18 cellular contexts compared by ENCODE assay signal in genomic region chr12:69998922-69999321, GRCh38.
"Had no signal": no experiment of that assay in that cellular context is flagged by ENCODE, and none has a peak within 500 bp of the region (broad histone marks: within the 10 kb centered on the region; RNA-seq: fewer than 3 reads in every experiment).

No MANE protein-coding gene starts in this region.

- H3K36me3 ChIP-seq: gastrocnemius medialis, heart left ventricle, neural progenitor cell, stomach, upper lobe of right lung had no signal

- H3K9me3 ChIP-seq: gastrocnemius medialis, heart left ventricle, stomach, testis, upper lobe of right lung had no signal

- H3K27me3 Mint-ChIP-seq: naive B cell had no signal

- H3K27ac ChIP-seq: gastrocnemius medialis, heart left ventricle, neural progenitor cell, stomach, testis, upper lobe of right lung had no signal

- H3K4me3 ChIP-seq: gastrocnemius medialis, heart left ventricle, neural progenitor cell, stomach, testis, upper lobe of right lung had no signal

- DNase-seq: activated CD4-positive, alpha-beta T cell treated with anti-CD3 and anti-CD28 coated beads for 36 hours; activated CD8-positive, alpha-beta T cell treated with anti-CD3 and anti-CD28 coated beads for 36 hours; activated effector memory CD4-positive, alpha-beta T cell treated with Interleukin-2 at 50 U/mL for 16 hours; activated naive CD4-positive, alpha-beta T cell treated with anti-CD3 and anti-CD28 coated beads, Interleukin-2, amount 50 U/mL, for 16 hours; activated T-cell treated with anti-CD3 and anti-CD28 coated beads, Interleukin-2, amount 50 U/mL, for 4 hours; erythroblast; gastrocnemius medialis; heart left ventricle; midbrain; naive B cell; stimulated activated CD4-positive, alpha-beta T cell treated with anti-CD3 and anti-CD28 coated beads, Interleukin-1b, Interleukin-23, amount 100 ng/mL, for 48 hours; stomach; testis; upper lobe of right lung had no signal

- H3K27ac Mint-ChIP-seq: activated CD4-positive, alpha-beta T cell treated with anti-CD3 and anti-CD28 coated beads for 36 hours; activated CD8-positive, alpha-beta T cell treated with anti-CD3 and anti-CD28 coated beads for 36 hours; naive B cell; neural progenitor cell had no signal

- H3K27me3 ChIP-seq: gastrocnemius medialis, heart left ventricle, neural progenitor cell, stomach, testis, upper lobe of right lung had no signal

- H3K4me3 Mint-ChIP-seq: activated CD4-positive, alpha-beta T cell treated with anti-CD3 and anti-CD28 coated beads for 36 hours; activated CD8-positive, alpha-beta T cell treated with anti-CD3 and anti-CD28 coated beads for 36 hours; activated T-cell treated with anti-CD3 and anti-CD28 coated beads, Interleukin-2, amount 50 U/mL, for 4 hours; naive B cell; neural progenitor cell had no signal

- H3K36me3 Mint-ChIP-seq: naive B cell, neural progenitor cell had no signal

- H3K9ac ChIP-seq: neural progenitor cell had no signal

- H3K4me2 ChIP-seq: neural progenitor cell had no signal

- H3K4me1 Mint-ChIP-seq: activated CD4-positive, alpha-beta T cell treated with anti-CD3 and anti-CD28 coated beads for 36 hours had no signal

- FAIRE-seq: astrocyte had no signal

- H2AFZ ChIP-seq: neural progenitor cell had no signal

- ATAC-seq: activated CD4-positive, alpha-beta T cell treated with anti-CD3 and anti-CD28 coated beads for 36 hours; activated CD8-positive, alpha-beta T cell treated with anti-CD3 and anti-CD28 coated beads for 36 hours; activated T-cell treated with anti-CD3 and anti-CD28 coated beads, Interleukin-2, amount 50 U/mL, for 4 hours; gastrocnemius medialis; heart left ventricle; left lobe of liver; sciatic nerve; upper lobe of right lung had no signal

- H3K4me1 ChIP-seq: gastrocnemius medialis, neural progenitor cell, upper lobe of right lung had no signal
